ENCODE assay signal across 16 cellular contexts in genomic region chr12:132453361-132454133, GRCh38. TPM values are rescaled to one million over a fixed set of nuclear protein-coding genes. Genes with fewer than 3 reads are reported as not detected.
DNase-seq lines count a peak whose midpoint lies in the region; ATAC-seq, FAIRE-seq and TF ChIP-seq lines count a peak whose summit lies in the region.
"Had no signal": no experiment of that assay in that cellular context is flagged by ENCODE, and none has a peak within 500 bp of the region (broad histone marks: within the 10 kb centered on the region; RNA-seq: fewer than 3 reads in every experiment).

No MANE protein-coding gene starts in this region.

- DNase-seq in Right ventricle myocardium inferior (ENCODE audit: missing footprints), result peak; percentile 37
- DNase-seq in heart right ventricle, result no peak
- peak; percentile 53 for DNase-seq in RCC 7860 (ENCODE audit: low spot score)
- peak; percentile 65 for DNase-seq in glomerular visceral epithelial cell (ENCODE audit: extremely low spot score)
- DNase-seq in T-helper 2 cell, result no peak
- DNase-seq in CD8-positive, alpha-beta memory T cell, result no peak
- DNase-seq in stimulated activated naive CD4-positive, alpha-beta T cell (lab: John Stamatoyannopoulos, UW), result no peak
- DNase-seq: activated effector memory CD4-positive, alpha-beta T cell treated with Interleukin-2 at 50 U/mL for 16 hours; COR-L47; kidney glomerular epithelial cell; NCI-H1105 treated with DMSO at 0.1 percent for 48 hours; stimulated activated naive CD8-positive, alpha-beta T cell treated with anti-CD3 and anti-CD28 coated beads, Interleukin-15, Interleukin-2, amounts not matched to agents 100 U/mL and 50 U/mL, for 24 hours had no signal

- H3K4me3 ChIP-seq in heart right ventricle, result no peak overlapping the region
- H3K4me3 ChIP-seq in CD8-positive, alpha-beta memory T cell (ENCODE audit: low read length), result no peak overlapping the region
- H3K4me3 ChIP-seq: coronary artery, skin epidermis had no signal

- 71 to 74% methylated on average over 25 of the region's 25 CpGs for WGBS in heart right ventricle, 2 donors

- ATAC-seq in Right ventricle myocardium inferior, result no peak
- no peak for ATAC-seq in heart right ventricle
- ATAC-seq in GM18498 (IDR thresholded peaks at IDR 0.05; ENCODE audit: unreplicated experiment), result no peak
- ATAC-seq: stimulated activated naive CD8-positive, alpha-beta T cell treated with anti-CD3 and anti-CD28 coated beads, Interleukin-15, Interleukin-2, amounts not matched to agents 100 U/mL and 50 U/mL, for 24 hours had no signal

- intact Hi-C loops in Right ventricle myocardium inferior (cut with DNase I) (no loop called here), heart right ventricle (cut with DNase I) (no loop called here)

- no peak overlapping the region for H3K27ac Mint-ChIP-seq in CD8-positive, alpha-beta memory T cell

- no peak for FAIRE-seq in RCC 7860 (lab: Jason Lieb, UNC)

- CTCF ChIA-PET in CD8-positive, alpha-beta memory T cell (lab: Charles Lee), result no interaction called here

- peaks cover 10 to 65% (median 56%) of the 10 kb centered on the region in 7 donors for H3K27me3 ChIP-seq in heart right ventricle
- no peaks in the 10 kb centered on the region for H3K27me3 ChIP-seq in CD8-positive, alpha-beta memory T cell (ENCODE audit: insufficient read depth, low read length, poor library complexity, severe bottlenecking)

- peaks cover 0 to 8% (median 0%) of the 10 kb centered on the region in 9 donors for H3K4me1 ChIP-seq in heart right ventricle
- peaks cover 4% of the 10 kb centered on the region for H3K4me1 ChIP-seq in CD8-positive, alpha-beta memory T cell (ENCODE audit: insufficient read depth, low read length)

- no peaks in the 10 kb centered on the region for H3K9me3 ChIP-seq in heart right ventricle
- H3K9me3 ChIP-seq in CD8-positive, alpha-beta memory T cell (ENCODE audit: low read length), result no peaks in the 10 kb centered on the region

- H3K4me3 Mint-ChIP-seq in CD8-positive, alpha-beta memory T cell, result no peak overlapping the region

- no peak for TF ChIP-seq CTCF in heart right ventricle (IDR thresholded peaks at IDR 0.05)

- no peaks in the 10 kb centered on the region for H3K36me3 ChIP-seq in heart right ventricle
- H3K36me3 ChIP-seq in CD8-positive, alpha-beta memory T cell (ENCODE audit: insufficient read depth, low read length), result no peaks in the 10 kb centered on the region

- H3K4me1 Mint-ChIP-seq in CD8-positive, alpha-beta memory T cell, result peaks cover 12 to 17% (median 16%) of the 10 kb centered on the region in 3 donors

- peaks cover 0 to 2% of the 10 kb centered on the region in 2 donors for H3K27me3 Mint-ChIP-seq in CD8-positive, alpha-beta memory T cell

- POLR2A ChIA-PET in CD8-positive, alpha-beta memory T cell (lab: Charles Lee), result no interaction called here

- no peak overlapping the region for H3K27ac ChIP-seq in heart right ventricle
- H3K27ac ChIP-seq in CD8-positive, alpha-beta memory T cell (ENCODE audit: low read depth, low read length), result no peak overlapping the region
- H3K27ac ChIP-seq: 22Rv1, coronary artery, skin epidermis had no signal

- no peaks in the 10 kb centered on the region for H3K9me3 Mint-ChIP-seq in CD8-positive, alpha-beta memory T cell

- peaks cover 0 to 5% (median 0%) of the 10 kb centered on the region in 3 donors for H3K36me3 Mint-ChIP-seq in CD8-positive, alpha-beta memory T cell

RNA-seq across cellular contexts. Expression of gene FBRSL1, which starts 36.4 kb away (rescaled TPM):
- total RNA-seq in Right ventricle myocardium inferior, result 51.9 TPM
- 10 to 100 TPM; 42.3 to 90.6 (median 48.0) TPM for total RNA-seq in heart right ventricle
- 10 to 100 TPM; 28.1 to 39.9 TPM for polyA plus RNA-seq in heart right ventricle
- total RNA-seq in CD8-positive, alpha-beta memory T cell, result 10 to 100 TPM; 58.1 to 62.1 TPM
- 1.4 TPM for polyA plus RNA-seq in CD8-positive, alpha-beta memory T cell

Comparison
In these comparisons a context has a peak if more than half of its experiments do, and no peak if none do; other contexts are left out.
1. DNase-seq: peak in Right ventricle myocardium inferior (single experiment), RCC 7860 (single experiment) and glomerular visceral epithelial cell (single experiment); none in heart right ventricle (0 of 2), T-helper 2 cell (0 of 5), CD8-positive, alpha-beta memory T cell (0 of 5) and stimulated activated naive CD4-positive, alpha-beta T cell (0 of 6).